ENCODE assay signal across 2 cellular contexts in genomic region chr6:26159417-26160273, GRCh38.
TF ChIP-seq lines count a peak whose summit lies in the region.

No MANE protein-coding gene starts in this region.

TF ChIP-seq in GM12878, 131 proteins besides CTCF, POLR2A, EP300 and RAD21 (continues in another document):
- peak; percentile 15; the same call in 1 of the 2 replicates for TF ChIP-seq MLLT1 (IDR thresholded peaks at IDR 0.05)
- 0 out of 2 replicates have a peak, but pooled peaks have one; percentile 4 for TF ChIP-seq NKRF (conservative IDR thresholded peaks at IDR 0.05)
- TF ChIP-seq NBN (IDR thresholded peaks at IDR 0.05) = peak; percentile 26; the same call in 1 of the 2 replicates
- peak in 1 of 2 experiments; percentile 22; a peak in 1 of 4 replicates for TF ChIP-seq IKZF2 (IDR thresholded peaks at IDR 0.05)
- TF ChIP-seq RB1 (IDR thresholded peaks at IDR 0.05; ENCODE audit: borderline replicate concordance) = no peak
- TF ChIP-seq TCF12 (IDR thresholded peaks at IDR 0.05; ENCODE audit: low read depth, low read length) = 0 out of 2 replicates have a peak, but pooled peaks have one; percentile 30
- no peak for TF ChIP-seq HDAC2 (IDR thresholded peaks at IDR 0.05)
- TF ChIP-seq PRDM15 (CRISPR knock-in tag; IDR thresholded peaks at IDR 0.05) = no peak
- TF ChIP-seq FOXM1 (IDR thresholded peaks at IDR 0.05; ENCODE audit: low read depth, low read length) = no peak
- TF ChIP-seq ATF3 (IDR thresholded peaks at IDR 0.05; ENCODE audit: borderline replicate concordance, extremely low read depth, low read depth, low read length) = no peak
- TF ChIP-seq SMARCA5 (IDR thresholded peaks at IDR 0.05) = no peak
- no peak for TF ChIP-seq USF1 (IDR thresholded peaks at IDR 0.05; ENCODE audit: borderline replicate concordance, extremely low read length, insufficient read depth, low read depth, low read length)
- TF ChIP-seq PML (IDR thresholded peaks at IDR 0.05; ENCODE audit: low read length) = peak; percentile 1; the same call in 1 of the 2 replicates
- TF ChIP-seq TBL1XR1 (IDR thresholded peaks at IDR 0.05; ENCODE audit: low read depth, low read length) = no peak
- no peak for TF ChIP-seq TARDBP (IDR thresholded peaks at IDR 0.05; ENCODE audit: borderline replicate concordance)
- TF ChIP-seq STAT1 (conservative IDR thresholded peaks at IDR 0.05) = no peak
- no peak; the same call in 1 of the 2 replicates for TF ChIP-seq RELB (IDR thresholded peaks at IDR 0.05; ENCODE audit: low read depth)
- no peak for TF ChIP-seq ETV6 (conservative IDR thresholded peaks at IDR 0.05 in 1 of 2, IDR thresholded peaks at IDR 0.05 in 1 of 2; ENCODE audit: borderline replicate concordance in 1 of 2, low read depth in 1 of 2)

TF ChIP-seq in HepG2, 621 proteins besides CTCF, POLR2A, EP300 and RAD21 (continued from another document):
- no peak for TF ChIP-seq THAP9 (CRISPR knock-in tag; IDR thresholded peaks at IDR 0.05; ENCODE audit: borderline replicate concordance)
- no peak for TF ChIP-seq ZNF207 (IDR thresholded peaks at IDR 0.05; ENCODE audit: borderline replicate concordance)
- no peak for TF ChIP-seq CBX1 (IDR thresholded peaks at IDR 0.05; ENCODE audit: low read depth)
- TF ChIP-seq ZIK1 (CRISPR knock-in tag; IDR thresholded peaks at IDR 0.05; ENCODE audit: borderline replicate concordance, low read depth) = no peak
- no peak for TF ChIP-seq GPN1 (CRISPR knock-in tag; IDR thresholded peaks at IDR 0.05; ENCODE audit: borderline replicate concordance)
- TF ChIP-seq LBX2 (CRISPR knock-in tag; IDR thresholded peaks at IDR 0.05; ENCODE audit: borderline replicate concordance) = no peak
- no peak for TF ChIP-seq ZC3H4 (CRISPR knock-in tag; IDR thresholded peaks at IDR 0.05; ENCODE audit: borderline replicate concordance)
- no peak for TF ChIP-seq ZNF550 (CRISPR knock-in tag; IDR thresholded peaks at IDR 0.05; ENCODE audit: borderline replicate concordance)
- 0 out of 2 replicates have a peak, but pooled peaks have one; percentile 20 for TF ChIP-seq HDAC2 (CRISPR knock-in tag; IDR thresholded peaks at IDR 0.05)
- TF ChIP-seq PRDM10 (CRISPR knock-in tag; IDR thresholded peaks at IDR 0.05; ENCODE audit: low read depth) = no peak
- no peak for TF ChIP-seq SMAD9 (CRISPR knock-in tag; IDR thresholded peaks at IDR 0.05)
- no peak for TF ChIP-seq ZNF768 (CRISPR knock-in tag; IDR thresholded peaks at IDR 0.05)
- no peak for TF ChIP-seq SIX1 (CRISPR knock-in tag; IDR thresholded peaks at IDR 0.05; ENCODE audit: borderline replicate concordance)
- no peak for TF ChIP-seq ZNF616 (CRISPR knock-in tag; IDR thresholded peaks at IDR 0.05; ENCODE audit: low read depth)
- TF ChIP-seq JUNB (CRISPR knock-in tag; IDR thresholded peaks at IDR 0.05; ENCODE audit: borderline replicate concordance) = no peak
- TF ChIP-seq PITX1 (CRISPR knock-in tag; IDR thresholded peaks at IDR 0.05) = peak; percentile 23; the same call in 1 of the 2 replicates
- 0 out of 2 replicates have a peak, but pooled peaks have one; percentile 13 for TF ChIP-seq ZFP90 (CRISPR knock-in tag; IDR thresholded peaks at IDR 0.05; ENCODE audit: borderline replicate concordance)
- no peak for TF ChIP-seq ZNF710 (CRISPR knock-in tag; IDR thresholded peaks at IDR 0.05; ENCODE audit: borderline replicate concordance)
- TF ChIP-seq ZNF749 (CRISPR knock-in tag; IDR thresholded peaks at IDR 0.05; ENCODE audit: borderline replicate concordance) = no peak
- TF ChIP-seq ZNF776 (CRISPR knock-in tag; IDR thresholded peaks at IDR 0.05) = no peak
- 0 out of 2 replicates have a peak, but pooled peaks have one; percentile 42 for TF ChIP-seq ZNF280D (CRISPR knock-in tag; IDR thresholded peaks at IDR 0.05)
- no peak for TF ChIP-seq RAD51 (IDR thresholded peaks at IDR 0.05; ENCODE audit: borderline replicate concordance)
- TF ChIP-seq SNRNP70 (IDR thresholded peaks at IDR 0.05; ENCODE audit: low read depth, low read length) = no peak
- TF ChIP-seq ZNF143 (CRISPR knock-in tag; IDR thresholded peaks at IDR 0.05) = no peak
- no peak for TF ChIP-seq HOXD1 (CRISPR knock-in tag; IDR thresholded peaks at IDR 0.05)
- TF ChIP-seq TRIM22 (IDR thresholded peaks at IDR 0.05) = no peak
TF ChIP-seq in HepG2: peak in this region for 4.
